24 cellular contexts compared by ENCODE assay signal in the genomic region with DNA sequence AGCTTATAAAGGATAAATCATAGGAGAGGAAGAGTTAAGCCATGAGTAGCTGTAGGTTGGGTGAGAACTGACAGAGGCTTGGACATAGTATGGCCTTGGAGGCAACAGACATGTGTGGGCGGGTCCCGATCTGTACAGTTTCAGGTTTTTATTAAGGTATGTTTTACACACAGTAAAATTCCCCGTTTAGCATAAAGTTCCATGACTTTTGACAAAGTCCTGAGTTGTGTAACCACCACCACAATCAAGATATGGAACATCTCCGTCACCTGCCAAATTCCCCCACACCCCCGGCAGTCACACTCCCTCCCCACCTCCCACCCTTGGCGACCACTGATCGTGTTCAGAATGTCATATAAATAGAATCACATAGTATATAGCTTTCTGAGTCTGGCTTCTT.
A peak's percentile ranks its signal among the peaks of the same experiment; 100 is the strongest.
DNase-seq lines count a peak whose midpoint lies in the region; ATAC-seq and TF ChIP-seq lines count a peak whose summit lies in the region.
"Had no signal": no experiment of that assay in that cellular context is flagged by ENCODE, and none has a peak within 500 bp of the region (broad histone marks: within the 10 kb centered on the region; RNA-seq: fewer than 3 reads in every experiment).

No MANE protein-coding gene starts in this region.

- H3K27ac Mint-ChIP-seq in activated naive CD8-positive, alpha-beta T cell treated with anti-CD3 and anti-CD28 coated beads, Interleukin-2, amount 50 U/mL, for 24 hours: no peak overlapping the region
- H3K27ac Mint-ChIP-seq in HFFc6 (no peak overlapping the region), T-helper 17 cell (no peak overlapping the region)
- H3K27ac Mint-ChIP-seq: activated CD4-positive, alpha-beta memory T cell treated with anti-CD3 and anti-CD28 coated beads for 36 hours; endodermal cell had no signal

- no peak overlapping the region for H3K4me3 Mint-ChIP-seq in activated naive CD8-positive, alpha-beta T cell treated with anti-CD3 and anti-CD28 coated beads, Interleukin-2, amount 50 U/mL, for 24 hours
- no peak overlapping the region for H3K4me3 Mint-ChIP-seq in HFFc6
- H3K4me3 Mint-ChIP-seq in T-helper 17 cell: no peak overlapping the region
- H3K4me3 Mint-ChIP-seq: activated CD4-positive, alpha-beta memory T cell treated with anti-CD3 and anti-CD28 coated beads for 36 hours; endodermal cell; neural crest cell had no signal

- peak; percentile 52 for ATAC-seq in GM18498 (IDR thresholded peaks at IDR 0.05; ENCODE audit: unreplicated experiment)
- ATAC-seq in HG02759 (IDR thresholded peaks at IDR 0.05; ENCODE audit: unreplicated experiment): peak; percentile 67
- ATAC-seq in activated naive CD8-positive, alpha-beta T cell treated with anti-CD3 and anti-CD28 coated beads, Interleukin-2, amount 50 U/mL, for 24 hours: peak; percentile 79
- ATAC-seq in T-helper 17 cell: no peak
- ATAC-seq: gastrocnemius medialis had no signal

- no peaks in the 10 kb centered on the region for H3K9me3 ChIP-seq in T-helper 17 cell (ENCODE audit: control insufficient read depth, low read length, poor library complexity, severe bottlenecking)
- H3K9me3 ChIP-seq: SK-N-SH had no signal

- no peak for TF ChIP-seq CTCF in GM12864 (IDR thresholded peaks at IDR 0.05; ENCODE audit: low read depth, low read length, missing control alignments)
- no peak for TF ChIP-seq CTCF in HFFc6 (IDR thresholded peaks at IDR 0.05)

- no peaks in the 10 kb centered on the region for H3K36me3 Mint-ChIP-seq in activated naive CD8-positive, alpha-beta T cell treated with anti-CD3 and anti-CD28 coated beads, Interleukin-2, amount 50 U/mL, for 24 hours (ENCODE audit: low read depth)
- H3K36me3 Mint-ChIP-seq in HFFc6 (ENCODE audit: low read depth) (no peaks in the 10 kb centered on the region), T-helper 17 cell (ENCODE audit: low read depth) (no peaks in the 10 kb centered on the region)
- H3K36me3 Mint-ChIP-seq: activated CD4-positive, alpha-beta memory T cell treated with anti-CD3 and anti-CD28 coated beads for 36 hours had no signal

- peaks cover 25% of the 10 kb centered on the region for H3K4me1 Mint-ChIP-seq in activated naive CD8-positive, alpha-beta T cell treated with anti-CD3 and anti-CD28 coated beads, Interleukin-2, amount 50 U/mL, for 24 hours
- H3K4me1 Mint-ChIP-seq in HFFc6 (ENCODE audit: low read depth): no peaks in the 10 kb centered on the region
- H3K4me1 Mint-ChIP-seq in T-helper 17 cell: no peaks in the 10 kb centered on the region
- H3K4me1 Mint-ChIP-seq: endodermal cell, neural crest cell had no signal

- peaks cover 35% of the 10 kb centered on the region for H3K27me3 Mint-ChIP-seq in activated naive CD8-positive, alpha-beta T cell treated with anti-CD3 and anti-CD28 coated beads, Interleukin-2, amount 50 U/mL, for 24 hours
- H3K27me3 Mint-ChIP-seq in HFFc6 (ENCODE audit: insufficient read depth): peaks cover 48% of the 10 kb centered on the region
- peaks cover 71% of the 10 kb centered on the region for H3K27me3 Mint-ChIP-seq in T-helper 17 cell

- no peak overlapping the region for H3K4me3 ChIP-seq in GM12864 (ENCODE audit: low read depth, low read length)
- H3K4me3 ChIP-seq: esophagus squamous epithelium, gastrocnemius medialis, stomach, tibial nerve had no signal

- H3K9me3 Mint-ChIP-seq in activated naive CD8-positive, alpha-beta T cell treated with anti-CD3 and anti-CD28 coated beads, Interleukin-2, amount 50 U/mL, for 24 hours: peaks cover 16% of the 10 kb centered on the region
- peaks cover 8% of the 10 kb centered on the region; the same call in 1 of the 2 replicates for H3K9me3 Mint-ChIP-seq in HFFc6

- peak; percentile 31 for DNase-seq in GM12864 (ENCODE audit: low read depth)
- DNase-seq in activated naive CD8-positive, alpha-beta T cell treated with anti-CD3 and anti-CD28 coated beads, Interleukin-2, amount 50 U/mL, for 24 hours: peak; percentile 41
- DNase-seq in HFFc6: no peak
- DNase-seq in HUDEP-2 (lab: John Stamatoyannopoulos, UW; ENCODE audit: unreplicated experiment in 76 of 76): no peak
- no peak for DNase-seq in DMS153 treated with DMSO at 0.1 percent for 48 hours (lab: John Stamatoyannopoulos, UW; ENCODE audit: unreplicated experiment)
- no peak for DNase-seq in T-helper 17 cell
- DNase-seq: activated CD4-positive, alpha-beta memory T cell treated with anti-CD3 and anti-CD28 coated beads for 36 hours; activated T-cell treated with anti-CD3 and anti-CD28 coated beads for 4 hours; amygdala; cortex of kidney; endodermal cell; esophagus squamous epithelium; gastrocnemius medialis; H7; hypothalamus; NCI-H1417; NCI-H2171 treated with DMSO at 0.1 percent for 48 hours; NCI-H526; SK-N-SH; stomach had no signal

Comparison
In these comparisons a context has a peak if more than half of its experiments do, and no peak if none do; other contexts are left out.
1. DNase-seq: peak in GM12864 (single experiment) and activated naive CD8-positive, alpha-beta T cell treated with anti-CD3 and anti-CD28 coated beads, Interleukin-2, amount 50 U/mL, for 24 hours (single experiment); none in HFFc6 (single experiment), HUDEP-2 (0 of 76), DMS153 treated with DMSO at 0.1 percent for 48 hours (single experiment) and T-helper 17 cell (0 of 3).